8 cellular contexts compared by ENCODE assay signal in genomic region chr15:96333194-96334016, GRCh38. TPM values are rescaled to one million over a fixed set of nuclear protein-coding genes. Genes with fewer than 3 reads are reported as not detected.
DNase-seq lines count a peak whose midpoint lies in the region; ATAC-seq and TF ChIP-seq lines count a peak whose summit lies in the region.

No MANE protein-coding gene starts in this region.

- 2 to 4% (median 3%) methylated on average over 62 of the region's 62 CpGs for WGBS in adipose tissue, 3 donors
- 2% methylated on average over 32 of the region's 62 CpGs for WGBS in hepatocyte (ENCODE audit: low lambda C conversion rate, missing lambda C conversion rate)

- peaks cover 58% of the 10 kb centered on the region for H4K20me1 ChIP-seq in hepatocyte (ENCODE audit: insufficient read depth, poor library complexity, severe bottlenecking)

- no peak overlapping the region for H2AFZ ChIP-seq in hepatocyte

- DNase-seq in AG08396 (ENCODE audit: low spot score) (peak; percentile 21), HFF-Myc (ENCODE audit: extremely low read depth, low read depth) (no peak), hepatocyte (ENCODE audit: low spot score) (peak; percentile 54), NAMALWA (ENCODE audit: low spot score) (no peak), OCI-M1 (lab: John Stamatoyannopoulos, UW) (no peak)

- ATAC-seq in HG02870 (IDR thresholded peaks at IDR 0.05; ENCODE audit: unreplicated experiment), result no peak

- H3K4me1 ChIP-seq in hepatocyte (ENCODE audit: insufficient read depth), result peaks cover 16% of the 10 kb centered on the region
- H3K4me1 ChIP-seq in skeletal muscle tissue (ENCODE audit: control insufficient read depth in 3 of 3, insufficient read depth in 3 of 3, low read length in 3 of 3), result peaks cover 17 to 33% (median 25%) of the 10 kb centered on the region in 3 donors

- H3K9me3 ChIP-seq in hepatocyte (ENCODE audit: low read depth), result no peaks in the 10 kb centered on the region
- no peaks in the 10 kb centered on the region for H3K9me3 ChIP-seq in skeletal muscle tissue (ENCODE audit: control insufficient read depth in 3 of 3, low read length in 3 of 3)

- H3K9ac ChIP-seq in skeletal muscle tissue (ENCODE audit: low read depth in 1 of 3, low read length in 3 of 3), result peak overlapping the region; percentile 85 to 90 (median 87)

- peaks cover 91% of the 10 kb centered on the region for H3K79me2 ChIP-seq in hepatocyte

- no peaks in the 10 kb centered on the region for H3K9me2 ChIP-seq in hepatocyte (replicated peaks; ENCODE audit: insufficient read depth)

- H3K27me3 ChIP-seq in hepatocyte, result no peaks in the 10 kb centered on the region
- H3K27me3 ChIP-seq in skeletal muscle tissue (ENCODE audit: control insufficient read depth in 3 of 3, insufficient read depth in 3 of 3, low read length in 3 of 3), result peaks cover 0 to 4% (median 3%) of the 10 kb centered on the region in 3 donors

- peak overlapping the region; percentile 96 for H3K4me2 ChIP-seq in hepatocyte

- H3K36me3 ChIP-seq in hepatocyte (replicated peaks; ENCODE audit: insufficient read depth, low read depth) (no peaks in the 10 kb centered on the region), skeletal muscle tissue (ENCODE audit: control insufficient read depth in 3 of 3, insufficient read depth in 3 of 3, low read length in 3 of 3) (peaks cover 15 to 20% (median 17%) of the 10 kb centered on the region in 3 donors)

- H3K4me3 ChIP-seq in HFF-Myc (replicated peaks; ENCODE audit: low read depth, low read length) (peak overlapping the region; percentile 95), hepatocyte (peak overlapping the region; percentile 61), skeletal muscle tissue (ENCODE audit: low read length in 3 of 3) (peak overlapping the region; percentile 74 to 98 (median 82))

- H3K27ac ChIP-seq in adipose tissue (ENCODE audit: low read depth, low read length) (peak overlapping the region; percentile 71), hepatocyte (peak overlapping the region; percentile 94), skeletal muscle tissue (ENCODE audit: low read depth, low read length) (peak overlapping the region; percentile 82)

- no peak for TF ChIP-seq CTCF in HFF-Myc (IDR thresholded peaks at IDR 0.05; ENCODE audit: low read depth, low read length, missing control alignments)
- no peak for TF ChIP-seq CTCF in hepatocyte (IDR thresholded peaks at IDR 0.05; ENCODE audit: poor library complexity)

RNA-seq across cellular contexts. Expression of gene NR2F2, which starts 2.9 kb away (rescaled TPM):
- polyA plus RNA-seq in adipose tissue, result 10 to 100 TPM in 2 of 3 donors, 1 to 10 TPM in 1; 9.7 to 33.5 (median 31.4) TPM
- total RNA-seq in hepatocyte, result 16.5 and 23.0 TPM in 2 replicates
- polyA plus RNA-seq in hepatocyte, result 27.9 and 28.3 TPM in 2 replicates
- total RNA-seq in skeletal muscle tissue, result 12.0 TPM

Comparison
In these comparisons a context has a peak if more than half of its experiments do, and no peak if none do; other contexts are left out.
1. DNase-seq: peak in AG08396 (single experiment) and hepatocyte (single experiment); none in HFF-Myc (single experiment), NAMALWA (single experiment) and OCI-M1 (single experiment).
2. Peak in every context shown above with its lines, with median percentiles within 50 percentile points of each other: H3K4me3 ChIP-seq and H3K27ac ChIP-seq.